In the genomic region with DNA sequence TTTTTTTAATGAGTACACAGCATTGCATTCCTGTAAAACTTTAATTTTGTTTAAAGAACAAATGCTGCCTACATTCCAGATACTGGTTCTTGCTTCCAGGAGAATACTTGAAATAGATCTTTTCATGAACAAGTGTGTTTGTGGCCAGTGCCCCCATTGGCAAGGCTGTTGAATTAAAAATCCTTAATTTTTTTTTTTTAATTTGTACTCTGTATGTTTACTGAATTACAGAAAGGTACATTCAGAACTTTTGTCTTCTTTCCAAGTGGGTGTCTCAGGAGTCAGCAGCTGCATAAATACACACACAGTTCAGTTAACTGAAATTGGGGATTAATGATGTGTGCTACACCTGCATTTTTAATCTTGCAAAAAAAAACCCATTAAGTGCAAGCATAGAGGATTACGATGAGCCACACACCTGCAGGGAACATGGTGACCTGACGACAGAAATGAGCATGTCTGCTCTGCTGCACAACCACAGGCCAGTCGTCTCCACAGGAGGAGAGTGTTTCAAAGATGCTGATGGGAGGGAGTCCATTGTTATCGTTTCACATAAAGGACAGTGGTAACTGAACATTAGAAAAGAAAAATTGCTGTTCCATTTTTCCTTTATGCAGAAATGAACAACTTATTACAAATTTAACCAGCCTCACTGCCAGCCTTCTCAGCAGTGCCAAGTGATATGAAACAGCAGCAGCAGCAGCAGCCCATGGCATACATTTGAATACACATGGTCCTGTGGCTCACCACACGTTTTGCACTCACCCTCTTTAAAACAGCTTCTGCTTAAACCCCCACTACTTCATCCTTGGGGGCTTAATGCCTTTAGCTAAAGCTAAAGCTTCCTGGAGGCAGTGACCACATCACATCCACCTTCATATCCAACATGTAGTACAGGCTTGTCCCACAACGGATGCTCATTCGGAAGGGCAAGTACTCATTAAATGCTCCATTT, we compare ENCODE assay signal across 11 cellular contexts.
DNase-seq lines count a peak whose midpoint lies in the region; ATAC-seq, FAIRE-seq and TF ChIP-seq lines count a peak whose summit lies in the region.
"Had no signal": no experiment of that assay in that cellular context is flagged by ENCODE, and none has a peak within 500 bp of the region (broad histone marks: within the 10 kb centered on the region; RNA-seq: fewer than 3 reads in every experiment).

No MANE protein-coding gene starts in this region.

- no peak overlapping the region for H3K27ac ChIP-seq in PC-9
- H3K27ac ChIP-seq: ovary had no signal

- H3K4me1 Mint-ChIP-seq in activated T-helper 17 cell treated with anti-CD3 and anti-CD28 coated beads, Interleukin-2, amount 50 U/mL, for 72 hours, result peaks cover 10% of the 10 kb centered on the region

- 0 out of 2 replicates have a peak, but pooled peaks cover 4% of the 10 kb centered on the region for H3K4me1 ChIP-seq in PC-9 (replicated peaks; ENCODE audit: insufficient read depth)

- CTCF ChIA-PET in PC-9 (lab: Charles Lee), result no interaction called here

- H3K4me3 Mint-ChIP-seq in activated T-helper 17 cell treated with anti-CD3 and anti-CD28 coated beads, Interleukin-2, amount 50 U/mL, for 72 hours, result no peak overlapping the region
- H3K4me3 Mint-ChIP-seq: stimulated activated naive CD8-positive, alpha-beta T cell treated with anti-CD3 and anti-CD28 coated beads, Interleukin-15, Interleukin-2, amounts not matched to agents 100 ng/mL and 50 ng/mL, for 24 hours had no signal

- H3K79me2 ChIP-seq in PC-9 (ENCODE audit: low read depth), result no peaks in the 10 kb centered on the region

- H3K4me2 ChIP-seq in PC-9, result 0 out of 2 replicates have a peak overlapping the region, but pooled peaks have one; percentile 16

- H3K9me2 ChIP-seq in PC-9 (ENCODE audit: insufficient read depth), result no peaks in the 10 kb centered on the region

- no peak overlapping the region for H3K4me3 ChIP-seq in PC-9
- H3K4me3 ChIP-seq: ovary had no signal

- no peaks in the 10 kb centered on the region for H3K9me3 Mint-ChIP-seq in activated T-helper 17 cell treated with anti-CD3 and anti-CD28 coated beads, Interleukin-2, amount 50 U/mL, for 72 hours
- H3K9me3 Mint-ChIP-seq: stimulated activated naive CD8-positive, alpha-beta T cell treated with anti-CD3 and anti-CD28 coated beads, Interleukin-15, Interleukin-2, amounts not matched to agents 100 ng/mL and 50 ng/mL, for 24 hours had no signal

- ATAC-seq in GM21390 (IDR thresholded peaks at IDR 0.05; ENCODE audit: unreplicated experiment), result peak; percentile 58
- ATAC-seq in HG03432 (IDR thresholded peaks at IDR 0.05; ENCODE audit: unreplicated experiment), result peak; percentile 60
- ATAC-seq in activated T-helper 17 cell treated with anti-CD3 and anti-CD28 coated beads, Interleukin-2, amount 50 U/mL, for 72 hours (replicated peaks), result no peak

- intact Hi-C loops in PC-9 (cut with micrococcal nuclease; ENCODE audit: unreplicated experiment), result no loop called here

- no peak for TF ChIP-seq CTCF in PC-9 (conservative IDR thresholded peaks at IDR 0.05)

- H3K27ac Mint-ChIP-seq in activated T-helper 17 cell treated with anti-CD3 and anti-CD28 coated beads, Interleukin-2, amount 50 U/mL, for 72 hours, result no peak overlapping the region
- H3K27ac Mint-ChIP-seq: stimulated activated naive CD8-positive, alpha-beta T cell treated with anti-CD3 and anti-CD28 coated beads, Interleukin-15, Interleukin-2, amounts not matched to agents 100 ng/mL and 50 ng/mL, for 24 hours had no signal

- peak; percentile 77 for DNase-seq in DMS79 (lab: John Stamatoyannopoulos, UW)
- DNase-seq in PC-9, result no peak
- DNase-seq in NOMO-1 treated with dmso at 0.1 percent for 144 hours (lab: John Stamatoyannopoulos, UW; ENCODE audit: unreplicated experiment), result no peak
- DNase-seq in frontal cortex (ENCODE audit: low spot score in 2 of 2), result no peak
- DNase-seq in GDM1 (lab: John Stamatoyannopoulos, UW), result no peak
- DNase-seq: glutamatergic neuron had no signal

- H2AFZ ChIP-seq in PC-9, result no peak overlapping the region

- H4K20me1 ChIP-seq in PC-9 (ENCODE audit: insufficient read depth), result no peaks in the 10 kb centered on the region

- no peaks in the 10 kb centered on the region for H3K27me3 Mint-ChIP-seq in activated T-helper 17 cell treated with anti-CD3 and anti-CD28 coated beads, Interleukin-2, amount 50 U/mL, for 72 hours
- H3K27me3 Mint-ChIP-seq: stimulated activated naive CD8-positive, alpha-beta T cell treated with anti-CD3 and anti-CD28 coated beads, Interleukin-15, Interleukin-2, amounts not matched to agents 100 ng/mL and 50 ng/mL, for 24 hours had no signal

- H3K9me3 ChIP-seq in PC-9 (ENCODE audit: insufficient read depth, low read depth), result no peaks in the 10 kb centered on the region

- no peak for FAIRE-seq in frontal cortex (lab: Jason Lieb, UNC)

- BruUV-seq in PC-9 (replicated peaks; lab: Mats Ljungman, UMichigan), result no TSS peak

- H3K36me3 Mint-ChIP-seq in activated T-helper 17 cell treated with anti-CD3 and anti-CD28 coated beads, Interleukin-2, amount 50 U/mL, for 72 hours (ENCODE audit: low read depth), result no peaks in the 10 kb centered on the region

- POLR2A ChIA-PET in PC-9 (lab: Charles Lee; ENCODE audit: unreplicated experiment), result no interaction called here

- no peaks in the 10 kb centered on the region for H3K27me3 ChIP-seq in PC-9 (ENCODE audit: insufficient read depth, low read depth)
- H3K27me3 ChIP-seq: ovary had no signal

- no peaks in the 10 kb centered on the region for H3K36me3 ChIP-seq in PC-9 (ENCODE audit: low read depth)
- H3K36me3 ChIP-seq: ovary had no signal

- no peaks in the 10 kb centered on the region for H3F3A ChIP-seq in PC-9 (ENCODE audit: insufficient read depth, low read depth)
